8 cellular contexts compared by ENCODE assay signal in the genomic region with DNA sequence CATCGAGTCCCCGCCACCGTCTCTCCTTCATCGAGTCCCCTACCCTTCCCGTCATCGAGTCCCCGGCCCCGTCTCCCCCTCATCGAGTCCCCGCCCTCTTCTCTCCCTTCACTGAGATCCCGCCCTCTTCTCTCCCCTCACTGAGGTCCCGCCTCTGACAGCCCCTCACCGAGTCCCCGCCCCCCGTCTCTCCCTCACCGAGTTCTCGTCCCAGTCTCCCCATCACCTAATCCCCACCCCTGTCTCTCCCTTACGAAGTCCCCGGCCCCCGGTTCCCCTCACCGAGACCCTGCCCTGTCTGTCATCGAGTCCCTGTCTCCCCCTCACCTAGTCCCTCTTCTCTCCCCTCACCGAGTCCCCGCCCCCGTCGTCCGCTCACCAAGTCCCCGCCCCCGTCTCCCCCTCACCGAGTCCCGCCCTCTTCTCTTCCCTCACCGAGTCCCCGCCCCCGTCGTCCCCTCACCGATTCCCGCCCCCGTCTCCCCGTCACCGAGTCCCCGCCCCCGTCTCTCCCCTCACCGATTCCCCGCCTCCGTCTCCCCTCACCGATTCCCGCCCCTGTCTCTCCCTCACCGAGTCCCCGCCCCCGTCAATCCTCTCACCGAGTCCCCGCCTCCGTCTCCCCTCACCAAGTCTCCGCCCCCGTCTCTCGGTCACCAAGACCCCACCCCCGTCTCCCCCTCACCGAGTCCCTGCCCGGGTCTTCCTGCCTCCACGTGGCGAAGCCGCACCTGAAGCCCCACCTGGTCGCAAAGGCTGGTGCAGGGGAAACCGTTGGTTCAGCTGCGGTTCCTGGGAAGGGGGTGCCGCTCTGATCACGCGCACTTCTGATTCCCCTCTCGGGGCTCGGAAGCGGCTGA. TPM values are rescaled to one million over a fixed set of nuclear protein-coding genes. Genes with fewer than 3 reads are reported as not detected.
DNase-seq lines count a peak whose midpoint lies in the region; ATAC-seq, FAIRE-seq and TF ChIP-seq lines count a peak whose summit lies in the region.

No MANE protein-coding gene starts in this region.

- H3K9me3 ChIP-seq in kidney (ENCODE audit: control insufficient read depth in 1 of 2, low read length in 2 of 2) = no peaks in the 10 kb centered on the region

- H3K27me3 Mint-ChIP-seq in activated CD4-positive, alpha-beta T cell treated with anti-CD3 and anti-CD28 coated beads, Interleukin-2, amount 10 ng/mL, durations not matched to agents 24 days and 14 days = no peaks in the 10 kb centered on the region

- intact Hi-C loops in activated CD4-positive, alpha-beta T cell treated with anti-CD3 and anti-CD28 coated beads, Interleukin-2, amount 10 ng/mL, durations not matched to agents 24 days and 14 days (cut with micrococcal nuclease) = loop anchor here (1.0 to 5.0 kb wide), 3 partner anchors 24 to 480 kb away; partner anchors contain the start of genes FBXL12 and ZNF846
- intact Hi-C loops in kidney (cut with DNase I) = no loop called here

- no peak for FAIRE-seq in kidney (lab: Jason Lieb, UNC)

- peak overlapping the region; percentile 85 for H3K4me3 Mint-ChIP-seq in activated CD4-positive, alpha-beta T cell treated with anti-CD3 and anti-CD28 coated beads, Interleukin-2, amount 10 ng/mL, durations not matched to agents 24 days and 14 days

- H3K4me1 Mint-ChIP-seq in activated CD4-positive, alpha-beta T cell treated with anti-CD3 and anti-CD28 coated beads, Interleukin-2, amount 10 ng/mL, durations not matched to agents 24 days and 14 days = peaks cover 19% of the 10 kb centered on the region

- ATAC-seq in HG03039 (IDR thresholded peaks at IDR 0.05; ENCODE audit: unreplicated experiment) (peak; percentile 37), GM21528 (IDR thresholded peaks at IDR 0.05; ENCODE audit: low FRiP score, unreplicated experiment) (no peak)

- DNase-seq in DMS 273 treated with DMSO at 0.1 percent for 48 hours (lab: John Stamatoyannopoulos, UW) (peak; percentile 55), NCI-H510A treated with DMSO at 0.1 percent for 48 hours (lab: John Stamatoyannopoulos, UW) (peak; percentile 92), choroid plexus epithelial cell (ENCODE audit: low read depth) (peak; percentile 98), kidney (peak; percentile 98)
- peak; percentile 94 for DNase-seq in activated CD4-positive, alpha-beta T cell treated with anti-CD3 and anti-CD28 coated beads, Interleukin-2, amount 10 ng/mL, durations not matched to agents 24 days and 14 days
- peak; percentile 73 to 90 for DNase-seq in stimulated activated CD4-positive, alpha-beta T cell treated with anti-CD3 and anti-CD28 coated beads, Interleukin-12 subunit alpha, Interleukin-12 subunit beta, amount 100 ng/mL, for 24 hours (ENCODE audit: low read depth in 2 of 2)

- no peaks in the 10 kb centered on the region for H3K36me3 ChIP-seq in kidney (ENCODE audit: control insufficient read depth in 1 of 2, insufficient read depth in 2 of 2, low read length in 2 of 2)

- peak overlapping the region; percentile 94 for H3K27ac Mint-ChIP-seq in activated CD4-positive, alpha-beta T cell treated with anti-CD3 and anti-CD28 coated beads, Interleukin-2, amount 10 ng/mL, durations not matched to agents 24 days and 14 days

- peaks cover 0 to 2% of the 10 kb centered on the region in 2 donors for H3K4me1 ChIP-seq in kidney (ENCODE audit: control insufficient read depth in 1 of 2, insufficient read depth in 1 of 2, low read depth in 1 of 2, low read length in 2 of 2)

- peaks cover 1% of the 10 kb centered on the region for H3K36me3 Mint-ChIP-seq in activated CD4-positive, alpha-beta T cell treated with anti-CD3 and anti-CD28 coated beads, Interleukin-2, amount 10 ng/mL, durations not matched to agents 24 days and 14 days (ENCODE audit: low read depth)

- H3K27ac ChIP-seq in kidney (ENCODE audit: low read depth in 2 of 2, low read length in 2 of 2) = peak overlapping the region; percentile 97

- peak overlapping the region; percentile 4 to 80 for H3K9ac ChIP-seq in kidney (ENCODE audit: low read length in 2 of 2)

- H3K9me3 Mint-ChIP-seq in activated CD4-positive, alpha-beta T cell treated with anti-CD3 and anti-CD28 coated beads, Interleukin-2, amount 10 ng/mL, durations not matched to agents 24 days and 14 days = no peaks in the 10 kb centered on the region

- peak overlapping the region; percentile 85 for H3K4me3 ChIP-seq in choroid plexus epithelial cell (ENCODE audit: low read depth, low read length)
- H3K4me3 ChIP-seq in kidney (ENCODE audit: low read length in 2 of 2) = peak overlapping the region; percentile 54 to 81

- TF ChIP-seq CTCF in choroid plexus epithelial cell (conservative IDR thresholded peaks at IDR 0.05; ENCODE audit: low read depth, low read length) (no peak), kidney (IDR thresholded peaks at IDR 0.05; ENCODE audit: borderline replicate concordance, extremely low read depth, insufficient read depth) (no peak)

RNA-seq across cellular contexts. Expression of gene ZNF846, which starts 23.9 kb away (rescaled TPM):
- 2.2 and 3.4 TPM in 2 replicates for total RNA-seq in activated CD4-positive, alpha-beta T cell treated with anti-CD3 and anti-CD28 coated beads, Interleukin-2, amount 10 ng/mL, durations not matched to agents 24 days and 14 days
- 17.7 TPM for total RNA-seq in kidney
- 5.8 TPM for polyA plus RNA-seq in kidney (ENCODE audit: insufficient read depth, low read depth, low replicate concordance)

RNA-seq across cellular contexts. Expression of gene FBXL12, which starts 26.5 kb away (rescaled TPM):
- total RNA-seq in activated CD4-positive, alpha-beta T cell treated with anti-CD3 and anti-CD28 coated beads, Interleukin-2, amount 10 ng/mL, durations not matched to agents 24 days and 14 days = 19.4 and 23.3 TPM in 2 replicates
- total RNA-seq in kidney = 22.2 TPM
- 12.7 TPM for polyA plus RNA-seq in kidney (ENCODE audit: insufficient read depth, low read depth, low replicate concordance)

RNA-seq across cellular contexts. Expression of gene UBL5, which starts 35.3 kb away (rescaled TPM):
- total RNA-seq in activated CD4-positive, alpha-beta T cell treated with anti-CD3 and anti-CD28 coated beads, Interleukin-2, amount 10 ng/mL, durations not matched to agents 24 days and 14 days = 355 and 359 TPM in 2 replicates
- total RNA-seq in kidney = 322 TPM
- 968 TPM for polyA plus RNA-seq in kidney (ENCODE audit: insufficient read depth, low read depth, low replicate concordance)

RNA-seq across cellular contexts. Expression of gene PIN1, which starts 42.7 kb away (rescaled TPM):
- total RNA-seq in activated CD4-positive, alpha-beta T cell treated with anti-CD3 and anti-CD28 coated beads, Interleukin-2, amount 10 ng/mL, durations not matched to agents 24 days and 14 days = 87.9 and 93.0 TPM in 2 replicates
- total RNA-seq in kidney = 57.7 TPM
- 143 TPM for polyA plus RNA-seq in kidney (ENCODE audit: insufficient read depth, low read depth, low replicate concordance)
